In the genomic region with DNA sequence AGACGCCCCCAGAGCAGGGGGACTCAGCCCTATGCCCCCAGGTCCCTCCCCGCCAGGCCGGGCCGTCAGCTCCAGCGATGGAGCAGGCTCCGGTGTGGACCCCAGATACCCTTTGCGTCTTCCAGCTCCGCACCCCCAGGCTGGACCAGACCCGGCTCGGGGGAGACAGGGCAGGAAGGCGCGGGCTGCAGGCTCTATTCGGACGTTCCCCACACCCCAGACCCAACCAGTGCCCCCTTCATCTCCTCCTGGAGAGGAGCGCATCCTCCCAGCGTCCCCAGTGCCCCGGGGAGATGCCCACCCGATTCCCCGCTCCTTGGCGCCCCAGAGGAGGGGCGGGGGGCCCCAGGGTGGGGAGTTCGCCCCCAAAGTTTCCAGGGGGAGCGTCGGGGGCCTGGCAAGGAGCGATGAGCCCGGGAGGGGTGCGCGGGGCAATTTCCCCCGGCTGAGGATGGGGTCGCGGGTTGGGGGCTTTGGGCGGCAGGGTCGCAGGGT, we compare ENCODE assay signal across 26 cellular contexts. TPM values are rescaled to one million over a fixed set of nuclear protein-coding genes. Genes with fewer than 3 reads are reported as not detected.
DNase-seq lines count a peak whose midpoint lies in the region; ATAC-seq and TF ChIP-seq lines count a peak whose summit lies in the region.
"Had no signal": no experiment of that assay in that cellular context is flagged by ENCODE, and none has a peak within 500 bp of the region (broad histone marks: within the 10 kb centered on the region; RNA-seq: fewer than 3 reads in every experiment).

No MANE protein-coding gene starts in this region.

- H3K27me3 ChIP-seq in SK-N-SH (ENCODE audit: insufficient read depth) = no peaks in the 10 kb centered on the region; the same call in 1 of the 2 replicates
- peaks cover 23% of the 10 kb centered on the region for H3K27me3 ChIP-seq in NT2/D1 (ENCODE audit: insufficient read depth, insufficient read length)

- peak overlapping the region; percentile 62; the same call in 1 of the 2 replicates for H3K4me2 ChIP-seq in SK-N-SH

- H3K9me3 ChIP-seq in SK-N-SH = no peaks in the 10 kb centered on the region
- no peaks in the 10 kb centered on the region for H3K9me3 ChIP-seq in NT2/D1 (ENCODE audit: insufficient read depth, low read length)

- no peaks in the 10 kb centered on the region for H3K9me2 ChIP-seq in SK-N-SH

- no peak overlapping the region for H3K27ac ChIP-seq in SK-N-SH (ENCODE audit: low read depth in 2 of 2, low read length in 1 of 2)
- H3K27ac ChIP-seq: 22Rv1 had no signal

- no peaks in the 10 kb centered on the region for H3K9me3 Mint-ChIP-seq in stimulated activated naive B cell treated with anti-CD40 and anti-IgM and Interleukin-4, amounts not matched to agents 10 μg/mL and 1 μg/mL and 100 μg/mL, for 72 hours
- H3K9me3 Mint-ChIP-seq: activated CD8-positive, alpha-beta T cell treated with anti-CD3 and anti-CD28 coated beads for 36 hours; HFFc6; nephron; stimulated activated naive CD8-positive, alpha-beta T cell treated with anti-CD3 and anti-CD28 coated beads, Interleukin-15, amount 100 ng/mL, for 72 hours; type B pancreatic cell had no signal

- no peak for TF ChIP-seq CTCF in SK-N-SH (IDR thresholded peaks at IDR 0.05)

- H3K36me3 ChIP-seq in SK-N-SH (replicated peaks in 1 of 2; ENCODE audit: control insufficient read depth in 1 of 2, insufficient read depth in 2 of 2, low read length in 1 of 2) (no peaks in the 10 kb centered on the region), NT2/D1 (ENCODE audit: insufficient read depth, insufficient read length, low read length) (no peaks in the 10 kb centered on the region)

- no peak overlapping the region for H2AFZ ChIP-seq in SK-N-SH (ENCODE audit: low read depth)

- peaks cover 16 to 37% of the 10 kb centered on the region in 2 donors for H3K27me3 Mint-ChIP-seq in stimulated activated naive B cell treated with anti-CD40 and anti-IgM and Interleukin-4, amounts not matched to agents 10 μg/mL and 1 μg/mL and 100 μg/mL, for 72 hours

- DNase-seq in SK-N-SH (no peak), NT2/D1 (ENCODE audit: low read depth, low spot score) (no peak), epidermal melanocyte (ENCODE audit: insufficient read length, low spot score) (peak; percentile 1), NCI-H2029 treated with DMSO at 0.1 percent for 48 hours (lab: John Stamatoyannopoulos, UW) (no peak)
- no peak for DNase-seq in stimulated activated naive B cell treated with anti-CD40 and anti-IgM and Interleukin-4, amounts not matched to agents 10 μg/mL and 1 μg/mL and 100 μg/mL, for 72 hours
- no peak for DNase-seq in activated CD4-positive, alpha-beta T cell treated with anti-CD3 and anti-CD28 coated beads for 1 hour
- DNase-seq: activated CD8-positive, alpha-beta T cell treated with anti-CD3 and anti-CD28 coated beads for 36 hours; activated naive CD4-positive, alpha-beta T cell; activated T-cell treated with anti-CD3 and anti-CD28 coated beads, Interleukin-2, amount 50 U/mL, for 1 hour; amniotic stem cell; HFFc6; KBM-7; midbrain; NCI-H510A; small intestine; stimulated activated CD4-positive, alpha-beta T cell treated with anti-CD3 and anti-CD28 coated beads, Interleukin-4, amount 100 ng/mL, for 1 hour; stimulated activated naive CD8-positive, alpha-beta T cell treated with anti-CD3 and anti-CD28 coated beads, Interleukin-15, amount 100 ng/mL, for 72 hours; T1000 had no signal

- H3K9ac ChIP-seq in SK-N-SH (no peak overlapping the region), NT2/D1 (ENCODE audit: insufficient read length, low read depth) (no peak overlapping the region)

- no peak overlapping the region for H3K27ac Mint-ChIP-seq in stimulated activated naive B cell treated with anti-CD40 and anti-IgM and Interleukin-4, amounts not matched to agents 10 μg/mL and 1 μg/mL and 100 μg/mL, for 72 hours
- H3K27ac Mint-ChIP-seq: activated CD8-positive, alpha-beta T cell treated with anti-CD3 and anti-CD28 coated beads for 36 hours; HFFc6; nephron; progenitor cell of endocrine pancreas; stimulated activated naive CD8-positive, alpha-beta T cell treated with anti-CD3 and anti-CD28 coated beads, Interleukin-15, amount 100 ng/mL, for 72 hours; type B pancreatic cell had no signal

- ATAC-seq in SK-N-SH treated with all-trans-retinoic acid at 6 μM for 48 hours (no peak), GM19328 (IDR thresholded peaks at IDR 0.05; ENCODE audit: unreplicated experiment) (no peak)
- ATAC-seq in stimulated activated naive B cell treated with anti-CD40 and anti-IgM and Interleukin-4, amounts not matched to agents 10 μg/mL and 1 μg/mL and 100 μg/mL, for 72 hours (replicated peaks) = no peak
- ATAC-seq: activated CD8-positive, alpha-beta T cell treated with anti-CD3 and anti-CD28 coated beads for 36 hours; esophagus mucosa had no signal

- peaks cover 6% of the 10 kb centered on the region for H3F3A ChIP-seq in SK-N-SH (replicated peaks; ENCODE audit: insufficient read depth)

- POLR2A ChIA-PET in SK-N-SH (lab: Yijun Ruan, JAX) = no interaction called here

- peak overlapping the region; percentile 25 to 51 for H3K4me3 Mint-ChIP-seq in stimulated activated naive B cell treated with anti-CD40 and anti-IgM and Interleukin-4, amounts not matched to agents 10 μg/mL and 1 μg/mL and 100 μg/mL, for 72 hours
- H3K4me3 Mint-ChIP-seq: activated CD8-positive, alpha-beta T cell treated with anti-CD3 and anti-CD28 coated beads for 36 hours; HFFc6 had no signal

- peaks cover 0 to 2% of the 10 kb centered on the region in 2 donors for H3K36me3 Mint-ChIP-seq in stimulated activated naive B cell treated with anti-CD40 and anti-IgM and Interleukin-4, amounts not matched to agents 10 μg/mL and 1 μg/mL and 100 μg/mL, for 72 hours
- H3K36me3 Mint-ChIP-seq: type B pancreatic cell had no signal

- CTCF ChIA-PET in SK-N-SH (lab: Yijun Ruan, JAX) = interaction anchor here (1.0 to 13.0 kb wide), 8 partner anchors 8 to 72 kb away, joined by 3 to 284 read pairs (median 5); partner anchors contain the start of gene PLEKHJ1

- 20% methylated on average over 4 of the region's 33 CpGs for WGBS in SK-N-SH (ENCODE audit: low lambda C conversion rate)

- no peak for TF ChIP-seq EP300 in SK-N-SH (IDR thresholded peaks at IDR 0.05; ENCODE audit: borderline replicate concordance in 1 of 2, low read depth in 1 of 2, low read length in 1 of 2)

- no peaks in the 10 kb centered on the region for H4K20me1 ChIP-seq in SK-N-SH (ENCODE audit: insufficient read depth)

- no peaks in the 10 kb centered on the region for H3K79me2 ChIP-seq in SK-N-SH (ENCODE audit: insufficient read depth)

- H3K4me3 ChIP-seq in SK-N-SH (ENCODE audit: low read depth in 2 of 2, low read length in 1 of 2) (peak overlapping the region in 1 of 2 experiments; percentile 29; a peak in 2 of 4 replicates), NT2/D1 (ENCODE audit: insufficient read length, low read depth) (peak overlapping the region; percentile 8)

- H3K4me1 Mint-ChIP-seq in stimulated activated naive B cell treated with anti-CD40 and anti-IgM and Interleukin-4, amounts not matched to agents 10 μg/mL and 1 μg/mL and 100 μg/mL, for 72 hours = peaks cover 22 to 46% of the 10 kb centered on the region in 2 donors
- H3K4me1 Mint-ChIP-seq: nephron had no signal

- TF ChIP-seq RAD21 in SK-N-SH (IDR thresholded peaks at IDR 0.05; ENCODE audit: low read length) = no peak

- H3K4me1 ChIP-seq in SK-N-SH (ENCODE audit: control insufficient read depth in 1 of 2, insufficient read depth in 2 of 2, low read depth in 1 of 2, low read length in 1 of 2) = peaks cover 0 to 16% of the 10 kb centered on the region in 2 experiments; a peak in 1 of 4 replicates
- H3K4me1 ChIP-seq in NT2/D1 (ENCODE audit: insufficient read depth, insufficient read length) = peaks cover 26% of the 10 kb centered on the region

TF ChIP-seq in SK-N-SH, 30 proteins besides CTCF, POLR2A, EP300 and RAD21 (continues in another document):
- no peak for TF ChIP-seq SIN3A (IDR thresholded peaks at IDR 0.05; ENCODE audit: borderline replicate concordance, low read depth, low read length)
- TF ChIP-seq FOSL2 (IDR thresholded peaks at IDR 0.05; ENCODE audit: borderline replicate concordance, low read depth) = no peak
- no peak for TF ChIP-seq USF2 (IDR thresholded peaks at IDR 0.05; ENCODE audit: borderline replicate concordance, low read depth, low read length)

TF ChIP-seq in SK-N-SH treated with all-trans-retinoic acid at 6 μM for 48 hours, 23 proteins besides CTCF, POLR2A, EP300 and RAD21:
- TF ChIP-seq ISL1 (CRISPR knock-in tag; IDR thresholded peaks at IDR 0.05) (no peak), CSDC2 (CRISPR knock-in tag; IDR thresholded peaks at IDR 0.05) (no peak), CREB5 (CRISPR knock-in tag; IDR thresholded peaks at IDR 0.05; ENCODE audit: low read depth) (no peak), ZFP3 (CRISPR knock-in tag; IDR thresholded peaks at IDR 0.05) (no peak), BACH2 (CRISPR knock-in tag; IDR thresholded peaks at IDR 0.05; ENCODE audit: borderline replicate concordance) (no peak)

RNA-seq across cellular contexts. Expression of gene LINGO3, which starts 0.4 kb away (rescaled TPM):
- not detected in 2 replicates for polyA plus RNA-seq in SK-N-SH (2012; rRNA removed)
- not detected in 2 replicates for polyA plus RNA-seq in SK-N-SH (2012; cell fraction: cytosol; rRNA removed)
- 0.04 TPM in 1 of 2 replicates, not detected in the other for polyA plus RNA-seq in SK-N-SH (2012; cell fraction: nucleus; rRNA removed)
- polyA plus RNA-seq: BJ had no signal

RNA-seq across cellular contexts. Expression of gene LSM7, which starts 20.8 kb away (rescaled TPM):
- polyA plus RNA-seq in SK-N-SH (2012; rRNA removed) = 1,077 and 1,193 TPM in 2 replicates
- 767 and 1,013 TPM in 2 replicates for polyA plus RNA-seq in SK-N-SH (2012; cell fraction: cytosol; rRNA removed)
- 353 and 686 TPM in 2 replicates for polyA plus RNA-seq in SK-N-SH (2012; cell fraction: nucleus; rRNA removed)

RNA-seq across cellular contexts. Expression of gene SPPL2B, which starts 20.9 kb away (rescaled TPM):
- 48.5 and 58.1 TPM in 2 replicates for polyA plus RNA-seq in SK-N-SH (2012; rRNA removed)
- polyA plus RNA-seq in SK-N-SH (2012; cell fraction: cytosol; rRNA removed) = 7.7 and 14.5 TPM in 2 replicates
- polyA plus RNA-seq in SK-N-SH (2012; cell fraction: nucleus; rRNA removed) = 364 and 416 TPM in 2 replicates

RNA-seq across cellular contexts. Expression of gene PEAK3, which starts 25.6 kb away (rescaled TPM):
- not detected in 2 replicates for polyA plus RNA-seq in SK-N-SH (2012; rRNA removed)
- not detected in 2 replicates for polyA plus RNA-seq in SK-N-SH (2012; cell fraction: cytosol; rRNA removed)
- not detected in 2 replicates for polyA plus RNA-seq in SK-N-SH (2012; cell fraction: nucleus; rRNA removed)
- polyA plus RNA-seq: BJ had no signal

RNA-seq across cellular contexts. Expression of gene JSRP1, which starts 51.3 kb away (rescaled TPM):
- 0.76 and 0.88 TPM in 2 replicates for polyA plus RNA-seq in SK-N-SH (2012; rRNA removed)
- polyA plus RNA-seq in SK-N-SH (2012; cell fraction: cytosol; rRNA removed) = 0.58 and 0.66 TPM in 2 replicates
- 0.75 and 1.8 TPM in 2 replicates for polyA plus RNA-seq in SK-N-SH (2012; cell fraction: nucleus; rRNA removed)
- polyA plus RNA-seq: BJ had no signal
